In the genomic region with DNA sequence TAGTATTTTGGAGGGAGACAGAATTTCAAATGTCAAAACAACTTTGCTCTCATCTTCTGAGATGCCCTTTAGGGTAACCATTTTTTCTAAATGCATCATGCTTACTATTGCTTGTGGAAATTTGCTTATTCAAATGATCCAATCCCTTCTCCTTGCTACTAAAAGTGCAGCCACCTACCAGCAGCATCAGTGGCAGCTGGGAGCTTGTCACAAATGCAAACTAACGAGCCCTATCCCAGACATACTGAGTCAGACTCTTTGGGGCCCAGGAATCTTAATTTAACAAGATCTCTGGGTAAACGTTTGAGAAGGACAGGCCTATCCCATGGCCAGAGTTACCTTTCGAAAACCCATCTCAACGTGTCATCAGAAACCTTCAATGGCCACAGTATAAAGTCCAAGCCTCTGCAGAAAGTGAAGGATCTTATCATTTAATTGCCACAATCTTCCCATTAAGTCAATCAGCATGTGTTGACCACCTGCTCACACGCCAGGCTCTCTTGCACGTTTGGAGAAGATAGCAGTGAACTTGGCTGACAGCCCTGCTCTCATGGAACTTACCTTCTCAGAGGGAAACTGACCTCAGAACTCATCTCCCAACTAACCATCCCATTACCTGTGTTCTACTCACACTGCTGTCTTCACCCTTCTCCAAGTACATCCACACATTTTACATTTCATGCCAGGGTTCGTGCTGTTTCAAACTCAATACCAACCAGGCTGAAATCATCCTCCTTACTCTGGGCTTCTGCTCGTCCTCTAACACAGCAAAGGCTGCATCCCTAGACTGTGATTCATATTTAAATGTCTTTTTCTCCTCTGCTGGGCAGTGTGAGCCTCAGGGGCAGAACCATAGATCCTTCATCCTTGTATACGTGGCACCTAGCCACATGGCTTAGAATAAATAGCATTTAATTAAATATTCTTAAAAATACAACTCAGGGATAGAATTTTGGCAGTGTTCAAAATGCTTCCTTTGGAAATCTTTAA, we compare ENCODE assay signal across 1 cellular context.
TF ChIP-seq lines count a peak whose summit lies in the region.

No MANE protein-coding gene starts in this region.

TF ChIP-seq in GM12878, 131 proteins besides CTCF, POLR2A, EP300 and RAD21 (continued from another document):
- TF ChIP-seq, protein P1, sequence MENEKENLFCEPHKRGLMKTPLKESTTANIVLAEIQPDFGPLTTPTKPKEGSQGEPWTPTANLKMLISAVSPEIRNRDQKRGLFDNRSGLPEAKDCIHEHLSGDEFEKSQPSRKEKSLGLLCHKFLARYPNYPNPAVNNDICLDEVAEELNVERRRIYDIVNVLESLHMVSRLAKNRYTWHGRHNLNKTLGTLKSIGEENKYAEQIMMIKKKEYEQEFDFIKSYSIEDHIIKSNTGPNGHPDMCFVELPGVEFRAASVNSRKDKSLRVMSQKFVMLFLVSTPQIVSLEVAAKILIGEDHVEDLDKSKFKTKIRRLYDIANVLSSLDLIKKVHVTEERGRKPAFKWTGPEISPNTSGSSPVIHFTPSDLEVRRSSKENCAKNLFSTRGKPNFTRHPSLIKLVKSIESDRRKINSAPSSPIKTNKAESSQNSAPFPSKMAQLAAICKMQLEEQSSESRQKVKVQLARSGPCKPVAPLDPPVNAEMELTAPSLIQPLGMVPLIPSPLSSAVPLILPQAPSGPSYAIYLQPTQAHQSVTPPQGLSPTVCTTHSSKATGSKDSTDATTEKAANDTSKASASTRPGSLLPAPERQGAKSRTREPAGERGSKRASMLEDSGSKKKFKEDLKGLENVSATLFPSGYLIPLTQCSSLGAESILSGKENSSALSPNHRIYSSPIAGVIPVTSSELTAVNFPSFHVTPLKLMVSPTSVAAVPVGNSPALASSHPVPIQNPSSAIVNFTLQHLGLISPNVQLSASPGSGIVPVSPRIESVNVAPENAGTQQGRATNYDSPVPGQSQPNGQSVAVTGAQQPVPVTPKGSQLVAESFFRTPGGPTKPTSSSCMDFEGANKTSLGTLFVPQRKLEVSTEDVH (IDR thresholded peaks at IDR 0.05; ENCODE audit: low read depth, partially characterized antibody), result no peak
- no peak for TF ChIP-seq RCOR1 (conservative IDR thresholded peaks at IDR 0.05; ENCODE audit: low read depth, low read length)
- TF ChIP-seq PAX8 (IDR thresholded peaks at IDR 0.05), result no peak
- no peak for TF ChIP-seq STAT3 (IDR thresholded peaks at IDR 0.05; ENCODE audit: low read depth, low read length)
- TF ChIP-seq BMI1 (IDR thresholded peaks at IDR 0.05; ENCODE audit: borderline replicate concordance), result no peak
- TF ChIP-seq, protein P2, sequence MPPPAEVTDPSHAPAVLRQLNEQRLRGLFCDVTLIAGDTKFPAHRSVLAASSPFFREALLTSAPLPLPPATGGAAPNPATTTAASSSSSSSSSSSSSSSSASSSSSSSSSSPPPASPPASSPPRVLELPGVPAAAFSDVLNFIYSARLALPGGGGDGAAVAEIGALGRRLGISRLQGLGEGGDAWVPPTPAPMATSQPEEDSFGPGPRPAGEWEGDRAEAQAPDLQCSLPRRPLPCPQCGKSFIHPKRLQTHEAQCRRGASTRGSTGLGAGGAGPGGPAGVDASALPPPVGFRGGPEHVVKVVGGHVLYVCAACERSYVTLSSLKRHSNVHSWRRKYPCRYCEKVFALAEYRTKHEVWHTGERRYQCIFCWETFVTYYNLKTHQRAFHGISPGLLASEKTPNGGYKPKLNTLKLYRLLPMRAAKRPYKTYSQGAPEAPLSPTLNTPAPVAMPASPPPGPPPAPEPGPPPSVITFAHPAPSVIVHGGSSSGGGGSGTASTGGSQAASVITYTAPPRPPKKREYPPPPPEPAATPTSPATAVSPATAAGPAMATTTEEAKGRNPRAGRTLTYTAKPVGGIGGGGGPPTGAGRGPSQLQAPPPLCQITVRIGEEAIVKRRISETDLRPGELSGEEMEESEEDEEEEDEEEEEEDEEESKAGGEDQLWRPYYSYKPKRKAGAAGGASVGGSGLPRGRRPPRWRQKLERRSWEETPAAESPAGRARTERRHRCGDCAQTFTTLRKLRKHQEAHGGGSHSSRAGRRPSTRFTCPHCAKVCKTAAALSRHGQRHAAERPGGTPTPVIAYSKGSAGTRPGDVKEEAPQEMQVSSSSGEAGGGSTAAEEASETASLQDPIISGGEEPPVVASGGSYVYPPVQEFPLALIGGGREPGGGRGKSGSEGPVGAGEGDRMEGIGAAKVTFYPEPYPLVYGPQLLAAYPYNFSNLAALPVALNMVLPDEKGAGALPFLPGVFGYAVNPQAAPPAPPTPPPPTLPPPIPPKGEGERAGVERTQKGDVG (CRISPR knock-in tag; IDR thresholded peaks at IDR 0.05), result no peak
- TF ChIP-seq, protein P3, sequence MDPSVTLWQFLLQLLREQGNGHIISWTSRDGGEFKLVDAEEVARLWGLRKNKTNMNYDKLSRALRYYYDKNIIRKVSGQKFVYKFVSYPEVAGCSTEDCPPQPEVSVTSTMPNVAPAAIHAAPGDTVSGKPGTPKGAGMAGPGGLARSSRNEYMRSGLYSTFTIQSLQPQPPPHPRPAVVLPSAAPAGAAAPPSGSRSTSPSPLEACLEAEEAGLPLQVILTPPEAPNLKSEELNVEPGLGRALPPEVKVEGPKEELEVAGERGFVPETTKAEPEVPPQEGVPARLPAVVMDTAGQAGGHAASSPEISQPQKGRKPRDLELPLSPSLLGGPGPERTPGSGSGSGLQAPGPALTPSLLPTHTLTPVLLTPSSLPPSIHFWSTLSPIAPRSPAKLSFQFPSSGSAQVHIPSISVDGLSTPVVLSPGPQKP (IDR thresholded peaks at IDR 0.05; ENCODE audit: low read depth, low read length), result no peak
- no peak for TF ChIP-seq ZZZ3 (IDR thresholded peaks at IDR 0.05; ENCODE audit: control insufficient read depth, insufficient read length, low read depth)
- TF ChIP-seq CBX3 (IDR thresholded peaks at IDR 0.05; ENCODE audit: borderline replicate concordance, low read depth), result no peak
- no peak for TF ChIP-seq HCFC1 (IDR thresholded peaks at IDR 0.05; ENCODE audit: low read length)
- TF ChIP-seq TAF1 (IDR thresholded peaks at IDR 0.05; ENCODE audit: borderline replicate concordance, low read depth, low read length), result no peak
TF ChIP-seq in GM12878: peak in this region for 0.
